In genomic region chr12:323507-323906, GRCh38 we compare ENCODE assay signal across 15 cellular contexts.
DNase-seq lines count a peak whose midpoint lies in the region; ATAC-seq and TF ChIP-seq lines count a peak whose summit lies in the region.
"Had no signal": no experiment of that assay in that cellular context is flagged by ENCODE, and none has a peak within 500 bp of the region (broad histone marks: within the 10 kb centered on the region; RNA-seq: fewer than 3 reads in every experiment).

No MANE protein-coding gene starts in this region.

- no peak for TF ChIP-seq POLR2A in breast epithelium (IDR thresholded peaks at IDR 0.05)

- no peak for TF ChIP-seq CTCF in MCF 10A (IDR thresholded peaks at IDR 0.05; ENCODE audit: unreplicated experiment)
- no peak for TF ChIP-seq CTCF in breast epithelium (IDR thresholded peaks at IDR 0.05)
- no peak for TF ChIP-seq CTCF in mammary epithelial cell (conservative IDR thresholded peaks at IDR 0.05 in 1 of 2, IDR thresholded peaks at IDR 0.05 in 1 of 2; ENCODE audit: extremely low read depth in 1 of 2, insufficient read depth in 1 of 2, low read depth in 1 of 2, low read length in 2 of 2)
- no peak for TF ChIP-seq CTCF in foreskin keratinocyte (conservative IDR thresholded peaks at IDR 0.05)

- H3K27me3 ChIP-seq in breast epithelium: no peaks in the 10 kb centered on the region
- H3K27me3 ChIP-seq in mammary epithelial cell (ENCODE audit: insufficient read depth, low read length): no peaks in the 10 kb centered on the region
- no peaks in the 10 kb centered on the region for H3K27me3 ChIP-seq in foreskin keratinocyte
- no peaks in the 10 kb centered on the region for H3K27me3 ChIP-seq in SJCRH30
- H3K27me3 ChIP-seq: BLaER1 had no signal

- no peaks in the 10 kb centered on the region for H3K79me2 ChIP-seq in mammary epithelial cell (ENCODE audit: insufficient read depth, low read length)

- POLR2A ChIA-PET in activated CD4-positive, alpha-beta T cell treated with anti-CD3 and anti-CD28 coated beads, Interleukin-2, amount 10 ng/mL, durations not matched to agents 7 days and 5 days (lab: Charles Lee): no interaction called here
- POLR2A ChIA-PET in MCF 10A (lab: Yijun Ruan, JAX): interaction anchor here (0.7 kb wide), 1 partner anchor 271 kb away, joined by 3 read pairs; no protein-coding TSS in a partner anchor

- dilution Hi-C loops in mammary epithelial cell (cut with HindIII; ENCODE audit: low sequenced_read_pairs): no loop called here

- peaks cover 61% of the 10 kb centered on the region for H3K36me3 Mint-ChIP-seq in activated CD4-positive, alpha-beta T cell treated with anti-CD3 and anti-CD28 coated beads, Interleukin-2, amount 10 ng/mL, durations not matched to agents 7 days and 5 days (ENCODE audit: low read depth)
- peaks cover 99% of the 10 kb centered on the region for H3K36me3 Mint-ChIP-seq in MCF 10A (ENCODE audit: insufficient read depth, unreplicated experiment)

- BruUV-seq in MCF 10A (replicated peaks; lab: Mats Ljungman, UMichigan) (no TSS peak), mammary epithelial cell (replicated peaks; lab: Mats Ljungman, UMichigan) (no TSS peak)

- H3K27ac Mint-ChIP-seq in activated CD4-positive, alpha-beta T cell treated with anti-CD3 and anti-CD28 coated beads, Interleukin-2, amount 10 ng/mL, durations not matched to agents 7 days and 5 days: peak overlapping the region; percentile 36
- H3K27ac Mint-ChIP-seq in MCF 10A (ENCODE audit: low read depth, unreplicated experiment): peak overlapping the region; percentile 33
- H3K27ac Mint-ChIP-seq: H9 had no signal

- H3K9me3 Mint-ChIP-seq in activated CD4-positive, alpha-beta T cell treated with anti-CD3 and anti-CD28 coated beads, Interleukin-2, amount 10 ng/mL, durations not matched to agents 7 days and 5 days: no peaks in the 10 kb centered on the region
- H3K9me3 Mint-ChIP-seq in MCF 10A (ENCODE audit: unreplicated experiment): no peaks in the 10 kb centered on the region
- H3K9me3 Mint-ChIP-seq: CD14-positive monocyte; CD8-positive, alpha-beta memory T cell; H9 had no signal

- H2AFZ ChIP-seq in mammary epithelial cell (ENCODE audit: low read depth, low read length): no peak overlapping the region

- no peak for DNase-seq in activated CD4-positive, alpha-beta T cell treated with anti-CD3 and anti-CD28 coated beads, Interleukin-2, amount 10 ng/mL, durations not matched to agents 7 days and 5 days
- no peak for DNase-seq in activated CD4-positive, alpha-beta T cell treated with anti-CD3 and anti-CD28 coated beads, Interleukin-2, amount 50 U/mL, for 1 hour
- no peak for DNase-seq in MCF 10A (ENCODE audit: unreplicated experiment)
- DNase-seq in breast epithelium (ENCODE audit: low spot score in 2 of 2): no peak
- peak; percentile 29 for DNase-seq in mammary epithelial cell
- DNase-seq in foreskin keratinocyte: peak; percentile 43 to 70
- DNase-seq in SJCRH30: no peak
- DNase-seq in stimulated activated CD4-positive, alpha-beta T cell treated with anti-CD3 and anti-CD28 coated beads, Interleukin-15, amount 100 ng/mL, for 24 hours: no peak
- DNase-seq: Caco-2; CD8-positive, alpha-beta memory T cell; H9 had no signal

- no peaks in the 10 kb centered on the region for H3K9me3 ChIP-seq in breast epithelium
- H3K9me3 ChIP-seq in mammary epithelial cell (replicated peaks; ENCODE audit: insufficient read depth, low read length): no peaks in the 10 kb centered on the region
- H3K9me3 ChIP-seq in SJCRH30 (replicated peaks): no peaks in the 10 kb centered on the region
- H3K9me3 ChIP-seq: A549, BLaER1, Caco-2 had no signal

- intact Hi-C loops in MCF 10A (cut with micrococcal nuclease) (no loop called here), breast epithelium (cut with DNase I; ENCODE audit: low total_unique reads) (no loop called here), mammary epithelial cell (cut with micrococcal nuclease) (no loop called here)

- peak; percentile 35 for ATAC-seq in foreskin keratinocyte
- ATAC-seq: A549 had no signal

- H3K4me1 ChIP-seq in breast epithelium (no peaks in the 10 kb centered on the region), mammary epithelial cell (ENCODE audit: insufficient read depth, low read length) (peaks cover 6% of the 10 kb centered on the region), foreskin keratinocyte (peaks cover 6% of the 10 kb centered on the region), SJCRH30 (no peaks in the 10 kb centered on the region)
- H3K4me1 ChIP-seq: A549, BLaER1, Caco-2 had no signal

- H3K4me3 Mint-ChIP-seq in activated CD4-positive, alpha-beta T cell treated with anti-CD3 and anti-CD28 coated beads, Interleukin-2, amount 10 ng/mL, durations not matched to agents 7 days and 5 days: no peak overlapping the region
- no peak overlapping the region for H3K4me3 Mint-ChIP-seq in MCF 10A (ENCODE audit: unreplicated experiment)
- H3K4me3 Mint-ChIP-seq: CD14-positive monocyte; CD8-positive, alpha-beta memory T cell; H9 had no signal

- H3K27me3 Mint-ChIP-seq in activated CD4-positive, alpha-beta T cell treated with anti-CD3 and anti-CD28 coated beads, Interleukin-2, amount 10 ng/mL, durations not matched to agents 7 days and 5 days: no peaks in the 10 kb centered on the region
- H3K27me3 Mint-ChIP-seq in MCF 10A (ENCODE audit: insufficient read depth, unreplicated experiment): no peaks in the 10 kb centered on the region
- H3K27me3 Mint-ChIP-seq: CD8-positive, alpha-beta memory T cell had no signal

- H3K4me2 ChIP-seq in mammary epithelial cell (ENCODE audit: insufficient read depth, low read depth, low read length): peak overlapping the region; percentile 2
- H3K4me2 ChIP-seq: A549, BLaER1 had no signal

- H3K27ac ChIP-seq in breast epithelium (no peak overlapping the region), mammary epithelial cell (ENCODE audit: insufficient read depth, low read depth, low read length) (no peak overlapping the region), foreskin keratinocyte (no peak overlapping the region), SJCRH30 (no peak overlapping the region)
- H3K27ac ChIP-seq: 22Rv1, A549, BLaER1 had no signal

- CTCF ChIA-PET in activated CD4-positive, alpha-beta T cell treated with anti-CD3 and anti-CD28 coated beads, Interleukin-2, amount 10 ng/mL, durations not matched to agents 7 days and 5 days (lab: Charles Lee): no interaction called here
- CTCF ChIA-PET in MCF 10A (lab: Yijun Ruan, JAX): no interaction called here
- CTCF ChIA-PET in mammary epithelial cell (lab: Charles Lee; ENCODE audit: low non-redundant PET): no interaction called here

- 61% methylated on average over 2 of the region's 2 CpGs for WGBS in mammary epithelial cell (ENCODE audit: low coverage, missing lambda C conversion rate)

- H3K4me1 Mint-ChIP-seq in activated CD4-positive, alpha-beta T cell treated with anti-CD3 and anti-CD28 coated beads, Interleukin-2, amount 10 ng/mL, durations not matched to agents 7 days and 5 days: peaks cover 10% of the 10 kb centered on the region
- H3K4me1 Mint-ChIP-seq in MCF 10A (ENCODE audit: insufficient read depth, unreplicated experiment): peaks cover 5% of the 10 kb centered on the region
- H3K4me1 Mint-ChIP-seq: H9 had no signal

- in situ Hi-C loops in mammary epithelial cell (cut with MboI; ENCODE audit: low sequenced_read_pairs in 2 of 2): no loop called here

- no peaks in the 10 kb centered on the region for H4K20me1 ChIP-seq in mammary epithelial cell (ENCODE audit: insufficient read depth, low read length)

- H3K36me3 ChIP-seq in breast epithelium: peaks cover 7% of the 10 kb centered on the region
- H3K36me3 ChIP-seq in mammary epithelial cell (ENCODE audit: insufficient read depth, low read length): peaks cover 22% of the 10 kb centered on the region
- peaks cover 66% of the 10 kb centered on the region for H3K36me3 ChIP-seq in SJCRH30

- no peak overlapping the region for H3K9ac ChIP-seq in mammary epithelial cell (ENCODE audit: insufficient read depth, low read length)
- H3K9ac ChIP-seq: BLaER1 had no signal

- no peak overlapping the region for H3K4me3 ChIP-seq in breast epithelium
- H3K4me3 ChIP-seq in mammary epithelial cell (replicated peaks in 1 of 3; ENCODE audit: insufficient read depth in 1 of 3, low read depth in 2 of 3, low read length in 3 of 3): no peak overlapping the region
- H3K4me3 ChIP-seq in SJCRH30: no peak overlapping the region
- H3K4me3 ChIP-seq: A549, BLaER1 had no signal

Comparison
In these comparisons a context has a peak if more than half of its experiments do, and no peak if none do; other contexts are left out.
1. DNase-seq: peak in mammary epithelial cell (single experiment) and foreskin keratinocyte (2 of 2); none in activated CD4-positive, alpha-beta T cell treated with anti-CD3 and anti-CD28 coated beads, Interleukin-2, amount 10 ng/mL, durations not matched to agents 7 days and 5 days (single experiment), activated CD4-positive, alpha-beta T cell treated with anti-CD3 and anti-CD28 coated beads, Interleukin-2, amount 50 U/mL, for 1 hour (single experiment), MCF 10A (single experiment), breast epithelium (0 of 2), SJCRH30 (0 of 2) and stimulated activated CD4-positive, alpha-beta T cell treated with anti-CD3 and anti-CD28 coated beads, Interleukin-15, amount 100 ng/mL, for 24 hours (single experiment).